8 cellular contexts compared by ENCODE assay signal in genomic region chr17:73644145-73645049, GRCh38. TPM values are rescaled to one million over a fixed set of nuclear protein-coding genes. Genes with fewer than 3 reads are reported as not detected.
DNase-seq lines count a peak whose midpoint lies in the region; ATAC-seq and TF ChIP-seq lines count a peak whose summit lies in the region.

Gene SDK2 (minus strand): TSS chr17:73644445. CDS start chr17:73644088, 357 bp downstream.

- H3K79me2 ChIP-seq in mesendoderm (ENCODE audit: control insufficient read depth, insufficient read depth, low read length): peaks cover 6% of the 10 kb centered on the region

- H3K27me3 Mint-ChIP-seq in type B pancreatic cell: peaks cover 49% of the 10 kb centered on the region

- no peak within 1 kb of the TSS for H2AK5ac ChIP-seq in mesendoderm (ENCODE audit: low read length)

- H3K4me1 Mint-ChIP-seq in type B pancreatic cell (ENCODE audit: unreplicated experiment): peaks cover 49% of the 10 kb centered on the region

- H3K27me3 ChIP-seq in BLaER1 (peaks cover 60% of the 10 kb centered on the region), mesendoderm (ENCODE audit: insufficient read depth, low read length, poor library complexity) (no peaks in the 10 kb centered on the region)

- H3K4ac ChIP-seq in mesendoderm (ENCODE audit: low read depth, low read length): peak within 1 kb of the TSS; percentile 64

- peak within 1 kb of the TSS; percentile 17 for H2BK120ac ChIP-seq in mesendoderm (ENCODE audit: low read depth, low read length)

- no peak within 1 kb of the TSS for H2BK5ac ChIP-seq in mesendoderm (ENCODE audit: low read length)

- no CpG with 5 or more reads among the region's 105 CpGs for whole genome bisulfite sequencing in mesendoderm (ENCODE audit: extremely low coverage, insufficient coverage, low lambda C conversion rate)

- peak within 1 kb of the TSS; percentile 74 for H3K9ac ChIP-seq in BLaER1
- peak within 1 kb of the TSS; percentile 78 for H3K9ac ChIP-seq in mesendoderm (ENCODE audit: low read length)

- H3K79me1 ChIP-seq in mesendoderm (ENCODE audit: low read length): peaks cover 4% of the 10 kb centered on the region

- no peak for ATAC-seq in HG03025 (IDR thresholded peaks at IDR 0.05; ENCODE audit: low FRiP score, unreplicated experiment)

- H3K4me3 ChIP-seq in BLaER1 (peak within 1 kb of the TSS; percentile 83), coronary artery (peak within 1 kb of the TSS; percentile 79), mesendoderm (ENCODE audit: low read length) (peak within 1 kb of the TSS; percentile 78)

- no peaks in the 10 kb centered on the region for H3K36me3 ChIP-seq in BLaER1
- H3K36me3 ChIP-seq in mesendoderm (ENCODE audit: control insufficient read depth, insufficient read depth, low read length): peaks cover 2% of the 10 kb centered on the region

- H3K23ac ChIP-seq in mesendoderm (ENCODE audit: low read length): no peak within 1 kb of the TSS

- H3K18ac ChIP-seq in mesendoderm (ENCODE audit: low read length): peak within 1 kb of the TSS; percentile 85

- no peaks in the 10 kb centered on the region for H3K9me3 Mint-ChIP-seq in type B pancreatic cell

- H2BK15ac ChIP-seq in mesendoderm (replicated peaks; ENCODE audit: low read depth): peak within 1 kb of the TSS; percentile 21

- peak within 1 kb of the TSS; percentile 55; the same call in 1 of the 2 replicates for H3K27ac ChIP-seq in BLaER1
- peak within 1 kb of the TSS in 1 of 2 donors; percentile 72 for H3K27ac ChIP-seq in coronary artery
- no peak within 1 kb of the TSS for H3K27ac ChIP-seq in mesendoderm (ENCODE audit: low read depth, low read length)

- peak within 1 kb of the TSS; percentile 91 for H3K4me2 ChIP-seq in BLaER1
- H3K4me2 ChIP-seq in mesendoderm (ENCODE audit: low read length): peak within 1 kb of the TSS; percentile 80

- peak within 1 kb of the TSS; percentile 93 for H3K4me3 Mint-ChIP-seq in type B pancreatic cell

- peaks cover 38% of the 10 kb centered on the region for H3K4me1 ChIP-seq in BLaER1
- no peaks in the 10 kb centered on the region for H3K4me1 ChIP-seq in mesendoderm (ENCODE audit: control insufficient read depth, low read depth, low read length)

- DNase-seq in NCI-H2227 (lab: John Stamatoyannopoulos, UW; ENCODE audit: unreplicated experiment) (peak; percentile 58), coronary artery (ENCODE audit: low spot score) (no peak), mesendoderm (peak; percentile 39), type B pancreatic cell (ENCODE audit: extremely low spot score, unreplicated experiment) (no peak), NCI-H128 (lab: John Stamatoyannopoulos, UW; ENCODE audit: unreplicated experiment) (no peak), NCI-H2196 treated with DMSO at 0.1 percent for 48 hours (lab: John Stamatoyannopoulos, UW; ENCODE audit: unreplicated experiment) (no peak)

- H3K27ac Mint-ChIP-seq in type B pancreatic cell: no peak within 1 kb of the TSS

- no peak within 1 kb of the TSS for H4K5ac ChIP-seq in mesendoderm (ENCODE audit: low read length)

- peak within 1 kb of the TSS; percentile 91 for H3K56ac ChIP-seq in mesendoderm (ENCODE audit: low read length)

- peaks cover 40% of the 10 kb centered on the region for H4K20me1 ChIP-seq in BLaER1

- TF ChIP-seq CTCF in coronary artery (IDR thresholded peaks at IDR 0.05) (no peak), type B pancreatic cell (conservative IDR thresholded peaks at IDR 0.05) (no peak)

- no peaks in the 10 kb centered on the region for H3K36me3 Mint-ChIP-seq in type B pancreatic cell

- H4K8ac ChIP-seq in mesendoderm (ENCODE audit: low read depth, low read length): no peak within 1 kb of the TSS

- no peaks in the 10 kb centered on the region for H3K9me3 ChIP-seq in BLaER1

RNA-seq across cellular contexts. Expression of gene SDK2, which starts in this region (rescaled TPM):
- polyA plus RNA-seq in mesendoderm (2013, experiment 1 of 2): 1.1 TPM
- 1.3 TPM for polyA plus RNA-seq in mesendoderm (2013, experiment 2 of 2)
- total RNA-seq in type B pancreatic cell (ENCODE audit: low replicate concordance): 4.6 and 47.3 TPM in 2 replicates

Comparison
In these comparisons a context has a peak if more than half of its experiments do, and no peak if none do; other contexts are left out.
1. DNase-seq: peak in NCI-H2227 (single experiment) and mesendoderm (single experiment); none in coronary artery (single experiment), type B pancreatic cell (single experiment), NCI-H128 (single experiment) and NCI-H2196 treated with DMSO at 0.1 percent for 48 hours (single experiment).
2. Peak in every context shown above with its lines, with median percentiles within 50 percentile points of each other: H3K4me3 ChIP-seq.